In the genomic region with DNA sequence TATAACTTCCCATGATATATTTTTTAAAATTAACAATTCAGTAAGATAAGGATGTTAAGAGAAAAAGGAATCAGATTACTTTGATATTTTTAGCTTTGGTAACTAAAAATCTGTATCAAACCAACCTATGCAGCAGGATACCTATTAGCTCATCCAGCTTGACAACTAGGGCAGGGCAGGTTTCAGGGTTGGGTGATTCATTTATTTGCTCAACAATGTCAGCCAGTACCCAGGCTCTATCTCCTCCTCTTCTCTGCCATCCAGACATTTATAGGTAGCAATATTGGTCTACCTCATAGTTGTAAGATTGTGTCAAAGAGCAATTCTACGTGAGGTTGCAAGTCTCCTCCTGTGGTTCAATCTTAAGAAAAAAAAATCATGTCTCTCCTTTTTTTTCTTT, we compare ENCODE assay signal across 23 cellular contexts.
A peak's percentile ranks its signal among the peaks of the same experiment; 100 is the strongest.
DNase-seq lines count a peak whose midpoint lies in the region; ATAC-seq and TF ChIP-seq lines count a peak whose summit lies in the region.
"Had no signal": no experiment of that assay in that cellular context is flagged by ENCODE, and none has a peak within 500 bp of the region (broad histone marks: within the 10 kb centered on the region; RNA-seq: fewer than 3 reads in every experiment).

No MANE protein-coding gene starts in this region.

- no peak overlapping the region for H3K4me3 Mint-ChIP-seq in natural killer cell
- H3K4me3 Mint-ChIP-seq: CD8-positive, alpha-beta T cell had no signal

- intact Hi-C loops in natural killer cell (cut with micrococcal nuclease), result no loop called here

- no peak overlapping the region for H3K27ac Mint-ChIP-seq in natural killer cell
- H3K27ac Mint-ChIP-seq: CD8-positive, alpha-beta T cell had no signal

- no peaks in the 10 kb centered on the region for H3K4me1 ChIP-seq in foreskin keratinocyte
- H3K4me1 ChIP-seq: BLaER1 treated with 17β-estradiol and CSF1 and Interleukin-3, amounts not matched to agents 10 nM and 100 nM had no signal

- H3K4me1 Mint-ChIP-seq in natural killer cell, result no peaks in the 10 kb centered on the region

- H3K27me3 ChIP-seq in foreskin keratinocyte, result no peaks in the 10 kb centered on the region
- H3K27me3 ChIP-seq: BLaER1 treated with 17β-estradiol and CSF1 and Interleukin-3, amounts not matched to agents 10 nM and 100 nM had no signal

- no peak overlapping the region for H3K27ac ChIP-seq in RWPE1
- H3K27ac ChIP-seq in foreskin keratinocyte, result no peak overlapping the region
- H3K27ac ChIP-seq: 22Rv1; BLaER1 treated with 17β-estradiol and CSF1 and Interleukin-3, amounts not matched to agents 10 nM and 100 nM had no signal

- peaks cover 7 to 13% of the 10 kb centered on the region in 2 donors for H3K9me3 Mint-ChIP-seq in natural killer cell
- H3K9me3 Mint-ChIP-seq: CD8-positive, alpha-beta T cell had no signal

- CTCF ChIA-PET in RWPE1 (lab: Yijun Ruan, JAX), result no interaction called here

- peaks cover 0 to 3% of the 10 kb centered on the region in 2 donors for H3K27me3 Mint-ChIP-seq in natural killer cell (ENCODE audit: low read depth in 2 of 2)

- TF ChIP-seq CTCF in RWPE1 (conservative IDR thresholded peaks at IDR 0.05; ENCODE audit: low read depth) (no peak), foreskin keratinocyte (conservative IDR thresholded peaks at IDR 0.05) (no peak), natural killer cell (IDR thresholded peaks at IDR 0.05) (no peak)

- peak; percentile 6 for DNase-seq in SIG-M5 treated with dmso at 0.1 percent for 504 hours (lab: John Stamatoyannopoulos, UW; ENCODE audit: unreplicated experiment)
- DNase-seq in SIG-M5 (lab: John Stamatoyannopoulos, UW), result no peak
- DNase-seq in RWPE1 (ENCODE audit: low spot score), result peak; percentile 53
- DNase-seq in foreskin keratinocyte, result peak in 1 of 2 donors; percentile 58
- no peak for DNase-seq in left lobe of liver (ENCODE audit: low spot score)
- DNase-seq in natural killer cell, result no peak
- DNase-seq in activated T-cell treated with anti-CD3 and anti-CD28 coated beads for 4 hours, result no peak
- DNase-seq: CD8-positive, alpha-beta T cell; DMS153; GF-D8; NCI-H1092; NCI-H1436 treated with DMSO at 0.1 percent for 48 hours; NCI-H1930; NCI-H2227 treated with DMSO at 0.1 percent for 48 hours; NCI-H510A treated with DMSO at 0.1 percent for 48 hours; NCI-H774; NK-92 treated with Interleukin-12 subunit alpha and Interleukin-12 subunit beta, amount 100 ng/mL, for 24 hours had no signal

- POLR2A ChIA-PET in RWPE1 (lab: Yijun Ruan, JAX; ENCODE audit: low non-redundant PET), result no interaction called here

- no peaks in the 10 kb centered on the region for H3K36me3 Mint-ChIP-seq in natural killer cell
- H3K36me3 Mint-ChIP-seq: CD8-positive, alpha-beta T cell had no signal

- ATAC-seq in foreskin keratinocyte (peak; percentile 81), left lobe of liver (no peak), natural killer cell (no peak), HG02642 (IDR thresholded peaks at IDR 0.05; ENCODE audit: poor library complexity, unreplicated experiment) (no peak)
- ATAC-seq: CD8-positive, alpha-beta T cell; HepG2; K562; Panc1 had no signal

Comparison
In these comparisons a context has a peak if more than half of its experiments do, and no peak if none do; other contexts are left out.
1. DNase-seq: peak in SIG-M5 treated with dmso at 0.1 percent for 504 hours (single experiment) and RWPE1 (single experiment); none in SIG-M5 (single experiment), left lobe of liver (single experiment), natural killer cell (single experiment) and activated T-cell treated with anti-CD3 and anti-CD28 coated beads for 4 hours (single experiment).